Comparison of ENCODE assay signal across 33 cellular contexts in genomic region chrX:116732214-116732613, GRCh38.
"Had no signal": no experiment of that assay in that cellular context is flagged by ENCODE, and none has a peak within 500 bp of the region (broad histone marks: within the 10 kb centered on the region; RNA-seq: fewer than 3 reads in every experiment).

No MANE protein-coding gene starts in this region.

- FAIRE-seq: bronchial epithelial cell had no signal

- ATAC-seq: activated naive CD4-positive, alpha-beta T cell treated with anti-CD3 and anti-CD28 coated beads, Interleukin-2, amount 50 U/mL, for 72 hours; activated naive CD8-positive, alpha-beta T cell treated with anti-CD3 and anti-CD28 coated beads, Interleukin-2, amount 50 U/mL, for 24 hours; activated T-cell treated with anti-CD3 and anti-CD28 coated beads, Interleukin-2, amount 50 U/mL, for 4 hours; activated T-cell treated with anti-CD3 and anti-CD28 coated beads, Interleukin-2, amount 50 U/mL, for 72 hours; activated T-helper 17 cell treated with anti-CD3 and anti-CD28 coated beads, Interleukin-2, amount 50 U/mL, for 72 hours; body of pancreas had no signal

- H3K27me3 ChIP-seq: adrenal gland, ascending aorta, body of pancreas, brain microvascular endothelial cell, cardiac muscle cell had no signal

- DNase-seq: activated effector memory CD4-positive, alpha-beta T cell treated with anti-CD3 and anti-CD28 coated beads, Interleukin-2, amount 50 U/mL, for 16 hours; activated effector memory CD4-positive, alpha-beta T cell treated with Interleukin-2 at 50 U/mL for 16 hours; activated gamma-delta T cell; activated gamma-delta T cell treated with Interleukin-2 at 50 U/mL for 16 hours; activated naive CD4-positive, alpha-beta T cell; activated naive CD4-positive, alpha-beta T cell treated with anti-CD3 and anti-CD28 coated beads for 36 hours; activated naive CD4-positive, alpha-beta T cell treated with anti-CD3 and anti-CD28 coated beads, Interleukin-2, amount 10 ng/mL, durations not matched to agents 7 days and 5 days; activated naive CD4-positive, alpha-beta T cell treated with anti-CD3 and anti-CD28 coated beads, Interleukin-2, amount 50 U/mL, for 16 hours; activated naive CD4-positive, alpha-beta T cell treated with Interleukin-2 at 50 U/mL for 16 hours; activated naive CD8-positive, alpha-beta T cell treated with anti-CD3 and anti-CD28 coated beads for 36 hours; activated naive CD8-positive, alpha-beta T cell treated with anti-CD3 and anti-CD28 coated beads, Interleukin-2, amount 10 ng/mL, durations not matched to agents 7 days and 5 days; activated naive CD8-positive, alpha-beta T cell treated with anti-CD3 and anti-CD28 coated beads, Interleukin-2, amount 50 U/mL, for 24 hours; activated T-cell treated with anti-CD3 and anti-CD28 coated beads, Interleukin-2, amount 50 U/mL, for 1 hour; activated T-cell treated with anti-CD3 and anti-CD28 coated beads, Interleukin-2, amount 50 U/mL, for 24 hours; activated T-cell treated with anti-CD3 and anti-CD28 coated beads, Interleukin-2, amount 50 U/mL, for 4 hours; activated T-cell treated with anti-CD3 and anti-CD28 coated beads, Interleukin-2, amount 50 U/mL, for 48 hours; activated T-cell treated with anti-CD3 and anti-CD28 coated beads, Interleukin-2, amount 50 U/mL, for 72 hours; adrenal gland; amniotic stem cell; amygdala; anterior cingulate cortex; aorta; body of pancreas; brain microvascular endothelial cell; caudate nucleus; central memory CD4-positive, alpha-beta T cell; cerebellar nuclear complex had no signal

- H3K4me3 ChIP-seq: adrenal gland, ascending aorta, body of pancreas, breast epithelium, cardiac muscle cell had no signal

- H3K27ac ChIP-seq: adrenal gland, ascending aorta, body of pancreas, brain microvascular endothelial cell, breast epithelium, cardiac muscle cell had no signal

- H3K4me1 ChIP-seq: adrenal gland, ascending aorta, body of pancreas, breast epithelium had no signal

- H3K9me3 ChIP-seq: adrenal gland, ascending aorta, body of pancreas, breast epithelium had no signal

- H3K36me3 ChIP-seq: adrenal gland, ascending aorta, brain microvascular endothelial cell, breast epithelium, cardiac muscle cell had no signal
